Comparison of ENCODE assay signal across 19 cellular contexts in genomic region chr2:147648471-147648870, GRCh38.
"Had no signal": no experiment of that assay in that cellular context is flagged by ENCODE, and none has a peak within 500 bp of the region (broad histone marks: within the 10 kb centered on the region; RNA-seq: fewer than 3 reads in every experiment).

No MANE protein-coding gene starts in this region.

- H3K4me3 Mint-ChIP-seq: immature natural killer cell, naive B cell, nephron progenitor cell had no signal

- DNase-seq: effector memory CD4-positive, alpha-beta T cell; gastrocnemius medialis; heart right ventricle; immature natural killer cell; left ventricle myocardium superior; mesenchymal stem cell; midbrain; naive B cell; nephron progenitor cell; right cardiac atrium; small intestine; stimulated activated CD4-positive, alpha-beta T cell treated with anti-CD3 and anti-CD28 coated beads, Interleukin-12 subunit alpha, Interleukin-12 subunit beta, amount 100 ng/mL, for 4 hours; stimulated activated naive CD4-positive, alpha-beta T cell treated with Interleukin-2 at 50 U/mL for 16 hours; trophoblast cell had no signal

- H3K36me3 Mint-ChIP-seq: immature natural killer cell, naive B cell had no signal

- H3K9me3 Mint-ChIP-seq: immature natural killer cell, naive B cell, nephron progenitor cell had no signal

- H3K4me1 ChIP-seq: gastrocnemius medialis, heart right ventricle had no signal

- H3K27me3 ChIP-seq: esophagus muscularis mucosa, gastrocnemius medialis, neutrophil had no signal

- H3K27ac Mint-ChIP-seq: immature natural killer cell, naive B cell, nephron progenitor cell, progenitor cell of endocrine pancreas had no signal

- H3K9me3 ChIP-seq: esophagus muscularis mucosa, gastrocnemius medialis, heart right ventricle, neutrophil had no signal

- H3K4me1 Mint-ChIP-seq: immature natural killer cell, naive B cell had no signal

- H3K27ac ChIP-seq: epithelial cell of prostate, esophagus muscularis mucosa, gastrocnemius medialis, heart right ventricle, neutrophil had no signal

- H3K27me3 Mint-ChIP-seq: naive B cell had no signal

- H3K36me3 ChIP-seq: esophagus muscularis mucosa, gastrocnemius medialis, heart right ventricle, neutrophil had no signal

- ATAC-seq: gastrocnemius medialis, heart right ventricle, left ventricle myocardium superior, right cardiac atrium had no signal

- H3K4me3 ChIP-seq: esophagus muscularis mucosa, gastrocnemius medialis, heart right ventricle, lung had no signal
